ENCODE assay signal across 27 cellular contexts in the genomic region with DNA sequence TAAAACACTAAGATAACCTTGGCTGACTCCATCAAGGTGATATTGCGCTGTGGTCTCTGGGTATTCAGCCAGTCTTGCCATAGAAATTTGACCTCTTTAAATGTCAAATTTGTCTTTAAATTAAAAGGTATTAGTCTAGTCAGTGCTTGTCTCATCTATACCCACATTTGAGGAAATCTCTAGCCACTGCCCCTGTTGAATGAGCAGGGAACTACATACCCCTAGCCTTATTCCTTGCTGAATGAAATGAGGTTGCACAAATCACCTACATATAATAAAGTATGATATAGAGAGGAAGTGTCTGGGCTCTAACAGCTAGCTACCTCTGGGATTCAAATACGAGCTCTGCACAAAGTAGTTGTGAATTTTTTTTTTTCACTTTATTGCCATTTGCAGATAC.
"Had no signal": no experiment of that assay in that cellular context is flagged by ENCODE, and none has a peak within 500 bp of the region (broad histone marks: within the 10 kb centered on the region; RNA-seq: fewer than 3 reads in every experiment).

No MANE protein-coding gene starts in this region.

- H3K9me3 ChIP-seq: ovary, psoas muscle, right lobe of liver, sigmoid colon, stomach, tibial artery, transverse colon, vagina had no signal

- H2AFZ ChIP-seq: neural progenitor cell, parathyroid adenoma had no signal

- H3K27me3 Mint-ChIP-seq: progenitor cell of endocrine pancreas; stimulated activated naive B cell treated with anti-CD40 and anti-IgM and Interleukin-4, amounts not matched to agents 10 μg/mL and 1 μg/mL and 100 μg/mL, for 72 hours; stimulated activated naive CD8-positive, alpha-beta T cell treated with anti-CD3 and anti-CD28 coated beads, Interleukin-15, Interleukin-2, amounts not matched to agents 100 ng/mL and 50 ng/mL, for 24 hours; type B pancreatic cell had no signal

- H3K4me1 ChIP-seq: neural progenitor cell, psoas muscle, right lobe of liver, sigmoid colon, stomach, transverse colon, vagina had no signal

- H3K27ac Mint-ChIP-seq: naive thymus-derived CD4-positive, alpha-beta T cell; natural killer cell; nephron; neural progenitor cell; progenitor cell of endocrine pancreas; stimulated activated effector memory CD8-positive, alpha-beta T cell treated with anti-CD3 and anti-CD28 coated beads, Interleukin-12 subunit alpha, Interleukin-12 subunit beta, amount 100 ng/mL, for 72 hours; stimulated activated naive B cell treated with anti-CD40 and anti-IgM and Interleukin-4, amounts not matched to agents 10 μg/mL and 1 μg/mL and 100 μg/mL, for 72 hours; stimulated activated naive CD8-positive, alpha-beta T cell treated with anti-CD3 and anti-CD28 coated beads, Interleukin-15, Interleukin-2, amounts not matched to agents 100 ng/mL and 50 ng/mL, for 24 hours; type B pancreatic cell had no signal

- H3K4me3 Mint-ChIP-seq: naive thymus-derived CD4-positive, alpha-beta T cell; natural killer cell; nephron; neural progenitor cell; stimulated activated effector memory CD8-positive, alpha-beta T cell treated with anti-CD3 and anti-CD28 coated beads, Interleukin-12 subunit alpha, Interleukin-12 subunit beta, amount 100 ng/mL, for 72 hours; stimulated activated naive B cell treated with anti-CD40 and anti-IgM and Interleukin-4, amounts not matched to agents 10 μg/mL and 1 μg/mL and 100 μg/mL, for 72 hours; stimulated activated naive CD8-positive, alpha-beta T cell treated with anti-CD3 and anti-CD28 coated beads, Interleukin-15, Interleukin-2, amounts not matched to agents 100 ng/mL and 50 ng/mL, for 24 hours; type B pancreatic cell had no signal

- DNase-seq: naive thymus-derived CD4-positive, alpha-beta T cell; natural killer cell; occipital lobe; ovary; posterior cingulate gyrus; psoas muscle; right cardiac atrium; right lobe of liver; sigmoid colon; small intestine; stimulated activated CD4-positive, alpha-beta T cell treated with anti-CD3 and anti-CD28 coated beads, Interleukin-15, amount 100 ng/mL, for 24 hours; stimulated activated CD4-positive, alpha-beta T cell treated with anti-CD3 and anti-CD28 coated beads, Interleukin-2, amount 100 ng/mL, for 24 hours; stimulated activated CD4-positive, alpha-beta T cell treated with anti-CD3 and anti-CD28 coated beads, Interleukin-2, amount 100 ng/mL, for 48 hours; stimulated activated CD4-positive, alpha-beta T cell treated with anti-CD3 and anti-CD28 coated beads, Interleukin-4, amount 100 ng/mL, for 24 hours; stimulated activated naive B cell treated with anti-CD40 and anti-IgM and Interleukin-4, amounts not matched to agents 10 μg/mL and 1 μg/mL and 100 μg/mL, for 72 hours; stimulated activated naive CD4-positive, alpha-beta T cell treated with Interleukin-2 at 50 U/mL for 16 hours; stomach; tibial artery; transverse colon had no signal

- H3K36me3 ChIP-seq: neural progenitor cell, ovary, right lobe of liver, sigmoid colon, stomach, tibial artery, transverse colon, vagina had no signal

- H3K9ac ChIP-seq: neural progenitor cell, parathyroid adenoma had no signal

- H3K79me2 ChIP-seq: parathyroid adenoma had no signal

- H3K27me3 ChIP-seq: neural progenitor cell, ovary, right lobe of liver, sigmoid colon, stomach, tibial artery, transverse colon, vagina had no signal

- H3K4me2 ChIP-seq: neural progenitor cell had no signal

- H3K9me3 Mint-ChIP-seq: nephron; neural progenitor cell; stimulated activated naive CD8-positive, alpha-beta T cell treated with anti-CD3 and anti-CD28 coated beads, Interleukin-15, Interleukin-2, amounts not matched to agents 100 ng/mL and 50 ng/mL, for 24 hours; type B pancreatic cell had no signal

- H3K4me3 ChIP-seq: neural progenitor cell, ovary, psoas muscle, right lobe of liver, sigmoid colon, stomach, tibial artery, transverse colon, vagina had no signal

- H3K36me3 Mint-ChIP-seq: naive thymus-derived CD4-positive, alpha-beta T cell; natural killer cell; neural progenitor cell; stimulated activated effector memory CD8-positive, alpha-beta T cell treated with anti-CD3 and anti-CD28 coated beads, Interleukin-12 subunit alpha, Interleukin-12 subunit beta, amount 100 ng/mL, for 72 hours; stimulated activated naive B cell treated with anti-CD40 and anti-IgM and Interleukin-4, amounts not matched to agents 10 μg/mL and 1 μg/mL and 100 μg/mL, for 72 hours; type B pancreatic cell had no signal

- H3K4me1 Mint-ChIP-seq: naive thymus-derived CD4-positive, alpha-beta T cell; natural killer cell; stimulated activated effector memory CD8-positive, alpha-beta T cell treated with anti-CD3 and anti-CD28 coated beads, Interleukin-12 subunit alpha, Interleukin-12 subunit beta, amount 100 ng/mL, for 72 hours; stimulated activated naive B cell treated with anti-CD40 and anti-IgM and Interleukin-4, amounts not matched to agents 10 μg/mL and 1 μg/mL and 100 μg/mL, for 72 hours had no signal

- ATAC-seq: naive thymus-derived CD4-positive, alpha-beta T cell; natural killer cell; psoas muscle; right cardiac atrium; right lobe of liver; stimulated activated effector memory CD8-positive, alpha-beta T cell treated with anti-CD3 and anti-CD28 coated beads, Interleukin-12 subunit alpha, Interleukin-12 subunit beta, amount 100 ng/mL, for 72 hours; stimulated activated naive B cell treated with anti-CD40 and anti-IgM and Interleukin-4, amounts not matched to agents 10 μg/mL and 1 μg/mL and 100 μg/mL, for 72 hours had no signal

- H3K27ac ChIP-seq: neural progenitor cell, ovary, parathyroid adenoma, psoas muscle, right lobe of liver, sigmoid colon, stomach, tibial artery, transverse colon, vagina had no signal
